Comparison of ENCODE assay signal across 8 cellular contexts in the genomic region with DNA sequence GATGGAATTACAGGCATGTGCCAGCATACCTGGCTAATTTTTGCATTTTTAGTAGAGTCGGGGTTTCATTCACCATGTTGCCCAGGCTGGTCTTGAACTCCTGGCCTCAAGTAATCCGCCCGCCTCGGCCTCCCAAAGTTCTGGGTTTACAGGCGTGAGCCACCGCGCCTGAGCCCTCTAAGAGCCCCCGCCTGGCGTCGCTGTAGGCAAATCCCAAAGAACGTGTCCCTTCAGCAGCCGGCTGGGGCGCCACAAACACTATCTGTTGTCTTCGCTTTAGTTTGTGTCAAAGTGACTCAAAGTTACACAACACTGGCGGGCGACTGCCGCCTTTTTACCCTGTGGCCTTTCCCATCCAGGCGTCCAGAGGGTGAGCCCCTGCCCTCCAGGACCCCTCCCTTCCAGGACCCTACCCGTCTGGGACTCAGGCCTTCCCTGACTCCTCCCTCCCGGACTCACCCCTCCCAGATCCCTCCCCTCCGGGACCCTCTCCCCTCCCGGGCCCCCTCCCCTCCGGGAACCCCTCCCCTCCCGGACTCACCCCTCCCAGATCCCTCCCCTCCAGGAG. TPM values are rescaled to one million over a fixed set of nuclear protein-coding genes. Genes with fewer than 3 reads are reported as not detected.
DNase-seq lines count a peak whose midpoint lies in the region; ATAC-seq lines count a peak whose summit lies in the region.

No MANE protein-coding gene starts in this region.

- H3K9me3 Mint-ChIP-seq in naive thymus-derived CD8-positive, alpha-beta T cell, result no peaks in the 10 kb centered on the region
- no peaks in the 10 kb centered on the region for H3K9me3 Mint-ChIP-seq in stimulated activated memory B cell treated with anti-CD40 and anti-IgM and Interleukin-4, amounts not matched to agents 10 μg/mL and 1 μg/mL and 100 μg/mL, for 72 hours

- ATAC-seq in GM21825 (IDR thresholded peaks at IDR 0.05; ENCODE audit: unreplicated experiment), result peak; percentile 35
- ATAC-seq in naive thymus-derived CD8-positive, alpha-beta T cell, result peak; percentile 52 to 61
- peak; percentile 67 for ATAC-seq in stimulated activated memory B cell treated with anti-CD40 and anti-IgM and Interleukin-4, amounts not matched to agents 10 μg/mL and 1 μg/mL and 100 μg/mL, for 72 hours

- peaks cover 15 to 40% (median 28%) of the 10 kb centered on the region in 4 donors for H3K4me1 Mint-ChIP-seq in naive thymus-derived CD8-positive, alpha-beta T cell
- peaks cover 45% of the 10 kb centered on the region for H3K4me1 Mint-ChIP-seq in stimulated activated memory B cell treated with anti-CD40 and anti-IgM and Interleukin-4, amounts not matched to agents 10 μg/mL and 1 μg/mL and 100 μg/mL, for 72 hours

- peak overlapping the region; percentile 93 to 98 (median 98) for H3K27ac Mint-ChIP-seq in naive thymus-derived CD8-positive, alpha-beta T cell
- H3K27ac Mint-ChIP-seq in stimulated activated memory B cell treated with anti-CD40 and anti-IgM and Interleukin-4, amounts not matched to agents 10 μg/mL and 1 μg/mL and 100 μg/mL, for 72 hours, result peak overlapping the region; percentile 99

- peaks cover 0 to 12% (median 3%) of the 10 kb centered on the region in 3 donors for H3K36me3 Mint-ChIP-seq in naive thymus-derived CD8-positive, alpha-beta T cell
- H3K36me3 Mint-ChIP-seq in stimulated activated memory B cell treated with anti-CD40 and anti-IgM and Interleukin-4, amounts not matched to agents 10 μg/mL and 1 μg/mL and 100 μg/mL, for 72 hours, result peaks cover 27% of the 10 kb centered on the region

- POLR2A ChIA-PET in naive thymus-derived CD8-positive, alpha-beta T cell (lab: Charles Lee), result interaction anchor here (0.6 to 1.3 kb wide), 4 partner anchors 10 to 1633 kb away, joined by 3 to 6 read pairs (median 4); a partner anchor contains a TSS

- no peaks in the 10 kb centered on the region for H3K27me3 Mint-ChIP-seq in naive thymus-derived CD8-positive, alpha-beta T cell
- no peaks in the 10 kb centered on the region for H3K27me3 Mint-ChIP-seq in stimulated activated memory B cell treated with anti-CD40 and anti-IgM and Interleukin-4, amounts not matched to agents 10 μg/mL and 1 μg/mL and 100 μg/mL, for 72 hours

- H3K4me3 Mint-ChIP-seq in naive thymus-derived CD8-positive, alpha-beta T cell, result peak overlapping the region; percentile 89 to 99 (median 95)
- H3K4me3 Mint-ChIP-seq in stimulated activated memory B cell treated with anti-CD40 and anti-IgM and Interleukin-4, amounts not matched to agents 10 μg/mL and 1 μg/mL and 100 μg/mL, for 72 hours, result peak overlapping the region; percentile 97

- peak; percentile 82 for DNase-seq in DMS 273 treated with DMSO at 0.1 percent for 48 hours (lab: John Stamatoyannopoulos, UW)
- peak; percentile 95 to 97 for DNase-seq in Kasumi-1 (lab: John Stamatoyannopoulos, UW)
- peak; percentile 99 for DNase-seq in RKO (ENCODE audit: low spot score)
- DNase-seq in activated T-helper 1 cell treated with anti-CD3 and anti-CD28 coated beads, Interleukin-2, amount 50 U/mL, for 16 hours (ENCODE audit: low read depth in 1 of 2, low spot score in 1 of 2), result peak; percentile 75 to 77
- peak; percentile 90 for DNase-seq in fibroblast of peridontal ligament (ENCODE audit: extremely low read depth)
- peak; percentile 73 to 91 (median 82) for DNase-seq in naive thymus-derived CD8-positive, alpha-beta T cell

RNA-seq across cellular contexts. Expression of a gene that starts 0.9 kb away (rescaled TPM):
- total RNA-seq in naive thymus-derived CD8-positive, alpha-beta T cell, result 10 to 100 TPM; 61.1 to 64.0 TPM
- polyA plus RNA-seq in naive thymus-derived CD8-positive, alpha-beta T cell, result 10 to 100 TPM; 66.2 to 93.9 (median 68.9) TPM

Comparison
In these comparisons a context has a peak if more than half of its experiments do, and no peak if none do; other contexts are left out.
1. Peak in every context shown above with its lines: DNase-seq and ATAC-seq.